ENCODE assay signal across 12 cellular contexts in the genomic region with DNA sequence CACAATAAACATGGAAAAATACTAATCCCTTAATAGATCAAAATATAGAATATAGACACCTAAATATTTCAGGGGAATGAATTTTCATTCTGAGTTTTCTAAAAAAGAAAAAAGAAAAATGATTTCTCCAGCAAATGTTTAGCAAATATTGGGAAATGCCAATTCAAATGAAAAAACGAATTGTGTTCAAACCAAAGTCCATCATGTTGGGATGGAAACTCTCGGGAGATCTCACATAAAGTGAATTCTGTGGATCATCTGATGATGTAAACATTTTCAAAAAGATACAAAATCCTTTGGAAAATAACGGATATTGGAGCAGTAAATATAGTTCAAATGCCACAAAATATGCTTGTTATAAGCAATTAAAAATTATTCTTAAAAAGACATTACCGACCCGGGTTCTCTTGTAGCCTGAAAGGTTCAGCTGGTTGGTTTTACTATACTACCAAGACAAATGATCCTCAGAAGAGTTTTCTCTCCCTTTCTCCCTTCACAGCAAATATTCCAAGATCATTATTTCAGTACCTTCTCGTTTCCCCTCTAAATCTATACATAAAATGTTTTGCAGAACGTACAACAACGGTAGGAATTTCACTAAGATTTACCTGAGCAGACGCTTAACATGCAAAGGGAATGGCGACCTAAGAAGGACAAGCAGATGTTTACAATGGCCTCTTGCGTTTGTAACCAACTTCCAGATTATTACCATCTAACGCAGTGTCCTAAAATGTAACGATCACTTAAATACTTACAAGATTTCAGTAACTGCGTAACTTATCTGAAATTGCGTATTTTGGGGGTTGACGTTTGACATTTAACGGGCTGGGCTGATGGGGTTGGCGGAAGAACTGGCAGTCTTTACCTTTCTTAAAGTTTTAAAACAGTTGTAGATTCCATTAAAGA. TPM values are rescaled to one million over a fixed set of nuclear protein-coding genes. Genes with fewer than 3 reads are reported as not detected.
DNase-seq lines count a peak whose midpoint lies in the region; ATAC-seq, FAIRE-seq and TF ChIP-seq lines count a peak whose summit lies in the region.
"Had no signal": no experiment of that assay in that cellular context is flagged by ENCODE, and none has a peak within 500 bp of the region (broad histone marks: within the 10 kb centered on the region; RNA-seq: fewer than 3 reads in every experiment).

No MANE protein-coding gene starts in this region.

- TF ChIP-seq POLR2A in GM12878 (IDR thresholded peaks at IDR 0.05; ENCODE audit: low read depth, low read length): no peak

- H3K27ac ChIP-seq in GM12878 (ENCODE audit: control insufficient read depth, insufficient read depth) (no peak overlapping the region), rectal smooth muscle tissue (ENCODE audit: low read depth, low read length) (peak overlapping the region; percentile 82), A673 (ENCODE audit: low read depth, low read length, poor library complexity, severe bottlenecking) (no peak overlapping the region)
- H3K27ac ChIP-seq: heart right ventricle, left lung, spleen had no signal

- no peak for TF ChIP-seq RAD21 in GM12878 (IDR thresholded peaks at IDR 0.05; ENCODE audit: insufficient read depth, low read depth, low read length)

- H3K4me1 ChIP-seq in GM12878 (ENCODE audit: control insufficient read depth, insufficient read depth, low read length) (no peaks in the 10 kb centered on the region; the same call in 1 of the 2 replicates), rectal smooth muscle tissue (ENCODE audit: control insufficient read depth, insufficient read depth, low read length) (no peaks in the 10 kb centered on the region), A673 (ENCODE audit: insufficient read depth, low read length, poor library complexity, severe bottlenecking) (no peaks in the 10 kb centered on the region)

- H3K4me3 ChIP-seq in HFF-Myc (replicated peaks; ENCODE audit: low read depth, low read length) (peak overlapping the region; percentile 83), GM12878 (no peak overlapping the region), rectal smooth muscle tissue (ENCODE audit: low read length) (peak overlapping the region; percentile 81), A673 (ENCODE audit: low read depth, low read length, poor library complexity, severe bottlenecking) (no peak overlapping the region)
- H3K4me3 ChIP-seq: heart right ventricle, left lung had no signal

- in situ Hi-C loops in GM12878 (cut with MboI): loop anchor here (5.0 kb wide), 3 partner anchors 380 to 820 kb away; no protein-coding TSS in a partner anchor

- intact Hi-C loops in GM12878 (cut with micrococcal nuclease; ENCODE audit: unreplicated experiment) (loop anchor here (2.0 to 5.0 kb wide), 3 partner anchors 409 to 900 kb away; no protein-coding TSS in a partner anchor), A673 (cut with micrococcal nuclease; ENCODE audit: unreplicated experiment) (loop anchor here (2.0 to 5.0 kb wide), 5 partner anchors 380 to 900 kb away; no protein-coding TSS in a partner anchor)

- no peak for TF ChIP-seq EP300 in GM12878 (IDR thresholded peaks at IDR 0.05; ENCODE audit: borderline replicate concordance in 1 of 2, control insufficient read depth in 1 of 2, low read depth in 2 of 2, low read length in 2 of 2)

- BruUV-seq in GM12878 (replicated peaks; lab: Mats Ljungman, UMichigan) (no TSS peak), A673 (replicated peaks; lab: Mats Ljungman, UMichigan) (no TSS peak)

- RAD21 ChIA-PET in GM12878 (lab: Charles Lee; ENCODE audit: unreplicated experiment): no interaction called here

- H3K4me2 ChIP-seq in GM12878 (ENCODE audit: control insufficient read depth, insufficient read depth): no peak overlapping the region

- H3K79me2 ChIP-seq in GM12878 (ENCODE audit: control insufficient read depth, insufficient read depth, low read length): no peaks in the 10 kb centered on the region

- CTCF ChIA-PET in GM12878 (lab: Yijun Ruan, JAX) (no interaction called here), A673 (lab: Charles Lee) (no interaction called here)

- no peaks in the 10 kb centered on the region for H4K20me1 ChIP-seq in GM12878 (ENCODE audit: control insufficient read depth, insufficient read depth)

- POLR2A ChIA-PET in GM12878 (lab: Charles Lee) (no interaction called here), A673 (lab: Charles Lee; ENCODE audit: low non-redundant PET) (no interaction called here)

- H3K9me3 ChIP-seq in GM12878 (replicated peaks; ENCODE audit: control insufficient read depth, insufficient read depth, low read length): no peaks in the 10 kb centered on the region; the same call in 2 of the 3 replicates
- H3K9me3 ChIP-seq in A673 (ENCODE audit: low read depth, low read length, poor library complexity, severe bottlenecking): no peaks in the 10 kb centered on the region
- H3K9me3 ChIP-seq: heart right ventricle, left lung, spleen had no signal

- no peak for TF ChIP-seq CTCF in HFF-Myc (IDR thresholded peaks at IDR 0.05; ENCODE audit: low read depth, low read length, missing control alignments)
- TF ChIP-seq CTCF in GM12878 (IDR thresholded peaks at IDR 0.05 in 2 of 3, conservative IDR thresholded peaks at IDR 0.05 in 1 of 3; ENCODE audit: control insufficient read depth in 2 of 3, extremely low read depth in 1 of 3, insufficient read depth in 1 of 3, low read depth in 3 of 3, low read length in 3 of 3): no peak
- no peak for TF ChIP-seq CTCF in A673 (conservative IDR thresholded peaks at IDR 0.05; ENCODE audit: low read depth, low read length)

- no peak for ATAC-seq in GM12878
- ATAC-seq in GM21423 (IDR thresholded peaks at IDR 0.05; ENCODE audit: unreplicated experiment): no peak
- ATAC-seq: CD8-positive, alpha-beta T cell; heart right ventricle; left lung had no signal

- no peak overlapping the region for H2AFZ ChIP-seq in GM12878 (ENCODE audit: control insufficient read depth, low read depth, low read length)

- H3K36me3 ChIP-seq in GM12878 (ENCODE audit: control insufficient read depth in 2 of 2, insufficient read depth in 2 of 2, low read length in 1 of 2) (no peaks in the 10 kb centered on the region), rectal smooth muscle tissue (ENCODE audit: control insufficient read depth, insufficient read depth, low read length) (no peaks in the 10 kb centered on the region), A673 (ENCODE audit: insufficient read depth, low read length, poor library complexity, severe bottlenecking) (no peaks in the 10 kb centered on the region)
- H3K36me3 ChIP-seq: heart right ventricle, left lung, spleen had no signal

- H3K9ac ChIP-seq in GM12878 (ENCODE audit: control insufficient read depth, insufficient read depth, low read length): no peak overlapping the region
- peak overlapping the region; percentile 63 for H3K9ac ChIP-seq in rectal smooth muscle tissue (ENCODE audit: low read length)

- H3K27me3 ChIP-seq in GM12878 (replicated peaks in 1 of 2; ENCODE audit: control insufficient read depth in 2 of 2, insufficient read depth in 2 of 2, low read length in 1 of 2) (peaks cover 21 to 42% of the 10 kb centered on the region in 2 experiments), rectal smooth muscle tissue (ENCODE audit: control insufficient read depth, insufficient read depth, low read length) (peaks cover 16% of the 10 kb centered on the region), A673 (replicated peaks; ENCODE audit: insufficient read depth, low read depth, low read length, poor library complexity) (peaks cover 94% of the 10 kb centered on the region)

- SMC1A ChIA-PET in GM12878 (lab: Charles Lee; ENCODE audit: uncharacterized antibody, unreplicated experiment): no interaction called here

- WGBS in GM12878 (ENCODE audit: insufficient coverage, insufficient replicate concordance, low lambda C conversion rate, missing lambda C conversion rate): 36% methylated on average over 18 of the region's 18 CpGs

- DNase-seq in HFF-Myc (ENCODE audit: extremely low read depth, low read depth) (no peak), GM12878 (ENCODE audit: low read depth, low spot score) (no peak), A673 (ENCODE audit: low spot score) (no peak)
- DNase-seq: caudate nucleus, heart right ventricle, MV-4-11, spleen had no signal

- no peak for FAIRE-seq in GM12878 (lab: Jason Lieb, UNC)

RNA-seq across cellular contexts. Expression of a gene that starts 2.5 kb away (rescaled TPM):
- not detected in 2 replicates for total RNA-seq in GM12878 (2013; cell fraction: nucleolus; rRNA removed)
- not detected in 2 replicates for total RNA-seq in GM12878 (2014; rRNA removed)
- not detected in 2 replicates for total RNA-seq in GM12878 (2014; rRNA removed; fragmentation: Illumina TruSeq; extraction: Trizol)
- total RNA-seq in GM12878 (2021): not detected in 2 replicates
- not detected for polyA plus RNA-seq in GM12878 (2011; ENCODE audit: low read depth)
- not detected in 2 replicates for polyA plus RNA-seq in GM12878 (2011; rRNA removed)
- not detected in 2 replicates for polyA plus RNA-seq in GM12878 (2011; cell fraction: cytosol; rRNA removed)
- polyA plus RNA-seq in GM12878 (2011; cell fraction: nucleus; rRNA removed): not detected in 2 replicates
- not detected in 2 replicates for polyA plus RNA-seq in GM12878 (2012)
- polyA plus RNA-seq in GM12878 (2014; fragmentation: Illumina TruSeq; extraction: Trizol): not detected in 2 replicates
- not detected for polyA plus RNA-seq in GM12878 (2014; fragmentation: Nextera tagmentation; extraction: Ambion mirVana)
- polyA plus RNA-seq in GM12878 (2014; rRNA removed): not detected in 2 replicates
- polyA plus RNA-seq in GM12878 (2016; fragmentation: Nextera tagmentation; extraction: Ambion mirVana): not detected
- not detected in 2 replicates for polyA minus RNA-seq in GM12878 (2011; rRNA and poly(A)+ RNA removed)
- not detected in 2 replicates for polyA minus RNA-seq in GM12878 (2011; cell fraction: cytosol; rRNA and poly(A)+ RNA removed)
- not detected in 2 replicates for polyA minus RNA-seq in GM12878 (2011; cell fraction: nucleus; rRNA and poly(A)+ RNA removed)
- not detected in 2 replicates for total RNA-seq in A673 (2021)
- total RNA-seq: CD8-positive, alpha-beta T cell; heart right ventricle; left lung; spleen had no signal
- polyA plus RNA-seq: heart right ventricle, spleen had no signal

RNA-seq across cellular contexts. Expression of a gene that starts 12.4 kb away (rescaled TPM):
- not detected in 2 replicates for total RNA-seq in GM12878 (2013; cell fraction: nucleolus; rRNA removed)
- total RNA-seq in GM12878 (2014; rRNA removed): not detected in 2 replicates
- not detected in 2 replicates for total RNA-seq in GM12878 (2014; rRNA removed; fragmentation: Illumina TruSeq; extraction: Trizol)
- total RNA-seq in GM12878 (2021): not detected in 2 replicates
- polyA plus RNA-seq in GM12878 (2011; ENCODE audit: low read depth): not detected
- polyA plus RNA-seq in GM12878 (2011; rRNA removed): not detected in 2 replicates
- 0.03 TPM in 1 of 2 replicates, not detected in the other for polyA plus RNA-seq in GM12878 (2011; cell fraction: cytosol; rRNA removed)
- polyA plus RNA-seq in GM12878 (2011; cell fraction: nucleus; rRNA removed): not detected in 2 replicates
- not detected in 2 replicates for polyA plus RNA-seq in GM12878 (2012)
- not detected in 2 replicates for polyA plus RNA-seq in GM12878 (2014; fragmentation: Illumina TruSeq; extraction: Trizol)
- polyA plus RNA-seq in GM12878 (2014; fragmentation: Nextera tagmentation; extraction: Ambion mirVana): not detected
- not detected in 2 replicates for polyA plus RNA-seq in GM12878 (2014; rRNA removed)
- polyA plus RNA-seq in GM12878 (2016; fragmentation: Nextera tagmentation; extraction: Ambion mirVana): not detected
- polyA minus RNA-seq in GM12878 (2011; rRNA and poly(A)+ RNA removed): not detected in 2 replicates
- not detected in 2 replicates for polyA minus RNA-seq in GM12878 (2011; cell fraction: cytosol; rRNA and poly(A)+ RNA removed)
- not detected in 2 replicates for polyA minus RNA-seq in GM12878 (2011; cell fraction: nucleus; rRNA and poly(A)+ RNA removed)
- total RNA-seq in A673 (2021): not detected in 2 replicates
- total RNA-seq: CD8-positive, alpha-beta T cell; heart right ventricle; HT1080; spleen had no signal
- polyA plus RNA-seq: heart right ventricle, spleen had no signal

RNA-seq across cellular contexts. Expression of a gene that starts 23.3 kb away (rescaled TPM):
- not detected in 2 replicates for total RNA-seq in GM12878 (2013; cell fraction: nucleolus; rRNA removed)
- total RNA-seq in GM12878 (2014; rRNA removed): not detected in 2 replicates
- total RNA-seq in GM12878 (2014; rRNA removed; fragmentation: Illumina TruSeq; extraction: Trizol): not detected in 2 replicates
- total RNA-seq in GM12878 (2021): not detected in 2 replicates
- not detected for polyA plus RNA-seq in GM12878 (2011; ENCODE audit: low read depth)
- polyA plus RNA-seq in GM12878 (2011; rRNA removed): not detected in 2 replicates
- polyA plus RNA-seq in GM12878 (2011; cell fraction: cytosol; rRNA removed): not detected in 2 replicates
- not detected in 2 replicates for polyA plus RNA-seq in GM12878 (2011; cell fraction: nucleus; rRNA removed)
- polyA plus RNA-seq in GM12878 (2012): not detected in 2 replicates
- polyA plus RNA-seq in GM12878 (2014; fragmentation: Illumina TruSeq; extraction: Trizol): not detected in 2 replicates
- polyA plus RNA-seq in GM12878 (2014; fragmentation: Nextera tagmentation; extraction: Ambion mirVana): not detected
- not detected in 2 replicates for polyA plus RNA-seq in GM12878 (2014; rRNA removed)
- polyA plus RNA-seq in GM12878 (2016; fragmentation: Nextera tagmentation; extraction: Ambion mirVana): not detected
- not detected in 2 replicates for polyA minus RNA-seq in GM12878 (2011; rRNA and poly(A)+ RNA removed)
- polyA minus RNA-seq in GM12878 (2011; cell fraction: cytosol; rRNA and poly(A)+ RNA removed): not detected in 2 replicates
- polyA minus RNA-seq in GM12878 (2011; cell fraction: nucleus; rRNA and poly(A)+ RNA removed): not detected in 2 replicates
- total RNA-seq in A673 (2021): not detected in 2 replicates
- total RNA-seq: CD8-positive, alpha-beta T cell had no signal

RNA-seq across cellular contexts. Expression of a gene that starts 32.1 kb away (rescaled TPM):
- not detected in 2 replicates for total RNA-seq in GM12878 (2013; cell fraction: nucleolus; rRNA removed)
- total RNA-seq in GM12878 (2014; rRNA removed) (not detected in 2 replicates), GM12878 (2014; rRNA removed; fragmentation: Illumina TruSeq; extraction: Trizol) (not detected in 2 replicates), GM12878 (2021) (not detected in 2 replicates), A673 (2021) (not detected in 2 replicates)
- not detected for polyA plus RNA-seq in GM12878 (2011; ENCODE audit: low read depth)
- polyA plus RNA-seq in GM12878 (2011; rRNA removed) (not detected in 2 replicates), GM12878 (2014; fragmentation: Illumina TruSeq; extraction: Trizol) (not detected in 2 replicates), GM12878 (2014; fragmentation: Nextera tagmentation; extraction: Ambion mirVana) (not detected), GM12878 (2014; rRNA removed) (not detected in 2 replicates), GM12878 (2016; fragmentation: Nextera tagmentation; extraction: Ambion mirVana) (not detected)
- polyA plus RNA-seq in GM12878 (2011; cell fraction: cytosol; rRNA removed): not detected in 2 replicates
- polyA plus RNA-seq in GM12878 (2011; cell fraction: nucleus; rRNA removed): not detected in 2 replicates
- polyA plus RNA-seq in GM12878 (2012): not detected in 2 replicates
- polyA minus RNA-seq in GM12878 (2011; rRNA and poly(A)+ RNA removed): not detected in 2 replicates
- not detected in 2 replicates for polyA minus RNA-seq in GM12878 (2011; cell fraction: cytosol; rRNA and poly(A)+ RNA removed)
- not detected in 2 replicates for polyA minus RNA-seq in GM12878 (2011; cell fraction: nucleus; rRNA and poly(A)+ RNA removed)
- total RNA-seq: CD8-positive, alpha-beta T cell; heart right ventricle had no signal
- polyA plus RNA-seq: heart right ventricle had no signal

RNA-seq across cellular contexts. Expression of a gene that starts 40.9 kb away (rescaled TPM):
- not detected in 2 replicates for total RNA-seq in GM12878 (2013; cell fraction: nucleolus; rRNA removed)
- total RNA-seq in GM12878 (2014; rRNA removed): not detected in 2 replicates
- total RNA-seq in GM12878 (2014; rRNA removed; fragmentation: Illumina TruSeq; extraction: Trizol): not detected in 2 replicates
- not detected in 2 replicates for total RNA-seq in GM12878 (2021)
- not detected for polyA plus RNA-seq in GM12878 (2011; ENCODE audit: low read depth)
- not detected in 2 replicates for polyA plus RNA-seq in GM12878 (2011; rRNA removed)
- polyA plus RNA-seq in GM12878 (2011; cell fraction: cytosol; rRNA removed): not detected in 2 replicates
- polyA plus RNA-seq in GM12878 (2011; cell fraction: nucleus; rRNA removed): not detected in 2 replicates
- not detected in 2 replicates for polyA plus RNA-seq in GM12878 (2012)
- polyA plus RNA-seq in GM12878 (2014; fragmentation: Illumina TruSeq; extraction: Trizol): not detected in 2 replicates
- not detected for polyA plus RNA-seq in GM12878 (2014; fragmentation: Nextera tagmentation; extraction: Ambion mirVana)
- polyA plus RNA-seq in GM12878 (2014; rRNA removed): not detected in 2 replicates
- not detected for polyA plus RNA-seq in GM12878 (2016; fragmentation: Nextera tagmentation; extraction: Ambion mirVana)
- not detected in 2 replicates for polyA minus RNA-seq in GM12878 (2011; rRNA and poly(A)+ RNA removed)
- not detected in 2 replicates for polyA minus RNA-seq in GM12878 (2011; cell fraction: cytosol; rRNA and poly(A)+ RNA removed)
- polyA minus RNA-seq in GM12878 (2011; cell fraction: nucleus; rRNA and poly(A)+ RNA removed): not detected in 2 replicates
- total RNA-seq in A673 (2021): 0.56 and 1.5 TPM in 2 replicates
- total RNA-seq: CD8-positive, alpha-beta T cell; heart right ventricle; HT1080 had no signal

Comparison
In these comparisons a context has a peak if more than half of its experiments do, and no peak if none do; other contexts are left out.
1. H3K4me3 ChIP-seq: peak in HFF-Myc (single experiment) and rectal smooth muscle tissue (single experiment); none in GM12878 (single experiment) and A673 (single experiment).